12 cellular contexts compared by ENCODE assay signal in genomic region chr1:24932725-24933294, GRCh38. TPM values are rescaled to one million over a fixed set of nuclear protein-coding genes. Genes with fewer than 3 reads are reported as not detected.
DNase-seq lines count a peak whose midpoint lies in the region; ATAC-seq, FAIRE-seq and TF ChIP-seq lines count a peak whose summit lies in the region.
"Had no signal": no experiment of that assay in that cellular context is flagged by ENCODE, and none has a peak within 500 bp of the region (broad histone marks: within the 10 kb centered on the region; RNA-seq: fewer than 3 reads in every experiment).

No MANE protein-coding gene starts in this region.

- no peak for TF ChIP-seq CTCF in A549 (IDR thresholded peaks at IDR 0.05)

- ATAC-seq in A549 (no peak), T-helper 17 cell (no peak), aorta (ENCODE audit: low FRiP score) (no peak)

- H3K9me3 ChIP-seq in A549 (no peaks in the 10 kb centered on the region), T-helper 17 cell (ENCODE audit: control insufficient read depth, low read length, poor library complexity, severe bottlenecking) (no peaks in the 10 kb centered on the region), iPS-18a (ENCODE audit: control insufficient read depth, low read depth, low read length) (no peaks in the 10 kb centered on the region), aorta (ENCODE audit: control insufficient read depth, low read length) (no peaks in the 10 kb centered on the region)
- H3K9me3 ChIP-seq: tibial artery had no signal

- H3K4me3 ChIP-seq in A549 = peak overlapping the region; percentile 21; the same call in 1 of the 3 replicates
- peak overlapping the region; percentile 20 for H3K4me3 ChIP-seq in iPS-18a (ENCODE audit: low read length)
- no peak overlapping the region for H3K4me3 ChIP-seq in aorta (ENCODE audit: low read length in 2 of 2)

- FAIRE-seq in A549 (lab: Jason Lieb, UNC) = no peak
- FAIRE-seq: frontal cortex had no signal

- H3K27me3 ChIP-seq in iPS-18a (ENCODE audit: control insufficient read depth, insufficient read depth, low read length) (peaks cover 83% of the 10 kb centered on the region), aorta (ENCODE audit: control insufficient read depth in 1 of 2, insufficient read depth in 2 of 2, low read length in 1 of 2) (no peaks in the 10 kb centered on the region)

- no peak for TF ChIP-seq POLR2A in A549 (IDR thresholded peaks at IDR 0.05; ENCODE audit: low read length)

- H3K4me2 ChIP-seq in A549 = peak overlapping the region; percentile 67

- peak overlapping the region; percentile 68 for H3K27ac Mint-ChIP-seq in T-helper 17 cell

- 71% methylated on average over 7 of the region's 13 CpGs for WGBS in A549 (ENCODE audit: missing lambda C conversion rate)
- 60 to 67% methylated on average over 13 of the region's 13 CpGs for WGBS in aorta, 2 donors

- no peaks in the 10 kb centered on the region for H3K36me3 ChIP-seq in iPS-18a (ENCODE audit: control insufficient read depth, low read depth, low read length)
- no peaks in the 10 kb centered on the region for H3K36me3 ChIP-seq in aorta (ENCODE audit: control insufficient read depth in 1 of 2, insufficient read depth in 2 of 2, low read length in 1 of 2)
- H3K36me3 ChIP-seq: tibial artery had no signal

- no peak overlapping the region for H3K9ac ChIP-seq in iPS-18a (ENCODE audit: low read length)
- H3K9ac ChIP-seq: parathyroid adenoma had no signal

- DNase-seq in A549 (ENCODE audit: low read depth in 1 of 2, low spot score in 1 of 2) (no peak), DMS79 treated with DMSO at 0.1 percent for 48 hours (lab: John Stamatoyannopoulos, UW) (peak; percentile 92), T-helper 17 cell (no peak), AG08396 (ENCODE audit: low spot score) (no peak), COR-L47 (lab: John Stamatoyannopoulos, UW) (no peak), aorta (no peak), HCEC 1CT (no peak)
- DNase-seq: tibial artery had no signal

- H3K4me1 ChIP-seq in A549 (peaks cover 3% of the 10 kb centered on the region; the same call in 1 of the 3 replicates), iPS-18a (ENCODE audit: control insufficient read depth, low read depth, low read length) (peaks cover 25% of the 10 kb centered on the region), aorta (ENCODE audit: control insufficient read depth in 1 of 2, insufficient read depth in 2 of 2, low read length in 2 of 2) (no peaks in the 10 kb centered on the region)
- H3K4me1 ChIP-seq: parathyroid adenoma had no signal

- H3K27ac ChIP-seq in A549 (peak overlapping the region in 1 of 2 experiments; percentile 52; a peak in 3 of 6 replicates), iPS-18a (ENCODE audit: low read length) (no peak overlapping the region), aorta (ENCODE audit: low read depth in 1 of 2, low read length in 2 of 2) (no peak overlapping the region)
- H3K27ac ChIP-seq: parathyroid adenoma, tibial artery had no signal

- intact Hi-C loops in aorta (cut with DNase I) = loop anchor here in 1 of 2 donors (5.0 to 10.0 kb wide), 3 partner anchors 104 to 272 kb away; no protein-coding TSS in a partner anchor

- H3K4me3 Mint-ChIP-seq in T-helper 17 cell = peak overlapping the region; percentile 69

- CTCF ChIA-PET in A549 (lab: Yijun Ruan, JAX) = interaction anchor here (0.6 to 10.6 kb wide), 30 partner anchors 8 to 734 kb away, joined by 3 to 79 read pairs (median 3); no protein-coding TSS in a partner anchor

- H3K27me3 Mint-ChIP-seq in T-helper 17 cell = no peaks in the 10 kb centered on the region

- POLR2A ChIA-PET in A549 (lab: Yijun Ruan, JAX) = no interaction called here

- H3K4me1 Mint-ChIP-seq in T-helper 17 cell = peaks cover 18% of the 10 kb centered on the region

- no peak for TF ChIP-seq RAD21 in A549 (conservative IDR thresholded peaks at IDR 0.05 in 1 of 2, IDR thresholded peaks at IDR 0.05 in 1 of 2)

- H3K36me3 Mint-ChIP-seq in T-helper 17 cell (ENCODE audit: low read depth) = peaks cover under 1% of the 10 kb centered on the region

- TF ChIP-seq EP300 in A549 (IDR thresholded peaks at IDR 0.05) = no peak

TF ChIP-seq in A549, 52 proteins besides CTCF, POLR2A, EP300 and RAD21:
- TF ChIP-seq NR3C1 (IDR thresholded peaks at IDR 0.05) = no peak
- TF ChIP-seq ZC3H11A (IDR thresholded peaks at IDR 0.05) = no peak
- no peak for TF ChIP-seq CBX8 (IDR thresholded peaks at IDR 0.05)
- TF ChIP-seq HOXB5 (CRISPR knock-in tag; IDR thresholded peaks at IDR 0.05) = no peak
- no peak for TF ChIP-seq NFE2L2 (conservative IDR thresholded peaks at IDR 0.05; ENCODE audit: low read length)
- no peak for TF ChIP-seq RCOR1 (IDR thresholded peaks at IDR 0.05; ENCODE audit: low read depth, low read length)
- no peak for TF ChIP-seq ESRRA (IDR thresholded peaks at IDR 0.05; ENCODE audit: borderline replicate concordance, low read length)
- no peak for TF ChIP-seq MAZ (IDR thresholded peaks at IDR 0.05; ENCODE audit: borderline replicate concordance, low read depth, low read length)
- no peak for TF ChIP-seq SREBF2 (IDR thresholded peaks at IDR 0.05)
- no peak for TF ChIP-seq RARB (CRISPR knock-in tag; IDR thresholded peaks at IDR 0.05)
- TF ChIP-seq ZNF302 (CRISPR knock-in tag; IDR thresholded peaks at IDR 0.05) = no peak

RNA-seq across cellular contexts. Expression of gene RUNX3, which starts 2.7 kb away (rescaled TPM):
- polyA plus RNA-seq in A549 (2011; rRNA removed) (1.4 and 2.6 TPM in 2 replicates), A549 (2017; fragmentation: RNase III; extraction: RNeasy Plus Mini Kit Qiagen cat#74134 plus additional on column Dnase treatment) (3.2 to 4.0 TPM (median 3.7 TPM) in 3 replicates), aorta (1 to 10 TPM; 1.1 to 1.3 TPM)
- polyA plus RNA-seq in A549 (2012; cell fraction: cytosol; rRNA removed) = 2.7 and 4.9 TPM in 2 replicates
- 2.6 and 3.6 TPM in 2 replicates for polyA plus RNA-seq in A549 (2012; cell fraction: nucleus; rRNA removed)
- 0.95 and 5.9 TPM in 2 replicates for polyA minus RNA-seq in A549 (2011; rRNA and poly(A)+ RNA removed)
- total RNA-seq in T-helper 17 cell (100 to 1,000 TPM; 186 to 243 TPM), aorta (1 to 10 TPM; 2.9 to 4.4 TPM)
- total RNA-seq: dermis microvascular lymphatic vessel endothelial cell, frontal cortex had no signal

Comparison
In these comparisons a context has a peak if more than half of its experiments do, and no peak if none do; other contexts are left out.
1. H3K4me3 ChIP-seq: peak in A549 (single experiment) and iPS-18a (single experiment); none in aorta (0 of 2).
2. RNA of gene RUNX3, which starts 2.7 kb away (total RNA-seq): 186 to 243 TPM in T-helper 17 cell; 2.9 to 4.4 TPM in aorta; every median in the first group is over 10 times any median in the second.